ENCODE assay signal across 8 cellular contexts in genomic region chr5:109524555-109524954, GRCh38.
"Had no signal": no experiment of that assay in that cellular context is flagged by ENCODE, and none has a peak within 500 bp of the region (broad histone marks: within the 10 kb centered on the region; RNA-seq: fewer than 3 reads in every experiment).

No MANE protein-coding gene starts in this region.

- H3K4me3 ChIP-seq: GM12878 had no signal

- FAIRE-seq: G401.6, GM12878, GM12891, GM12892, GM18507, GM19239 had no signal

- DNase-seq: GDM1, GF-D8 had no signal

- ATAC-seq: GM12878 had no signal
